16 cellular contexts compared by ENCODE assay signal in the genomic region with DNA sequence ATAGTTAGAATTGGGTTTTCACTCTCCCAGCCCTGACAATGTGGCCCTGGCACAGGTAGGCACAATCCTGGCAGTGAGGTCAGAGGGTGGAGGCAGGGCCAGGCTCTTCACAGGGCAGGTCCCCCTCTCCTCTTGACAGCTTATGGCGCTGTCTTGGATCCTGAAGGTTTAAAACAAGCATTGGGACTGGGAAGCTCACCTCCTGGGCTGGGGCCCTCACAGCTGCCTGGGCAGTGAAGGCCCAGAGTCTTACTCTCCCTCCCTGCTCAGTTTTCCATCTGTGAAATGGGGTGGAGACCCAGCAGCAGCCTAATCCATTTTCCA. TPM values are rescaled to one million over a fixed set of nuclear protein-coding genes. Genes with fewer than 3 reads are reported as not detected.
DNase-seq lines count a peak whose midpoint lies in the region; ATAC-seq lines count a peak whose summit lies in the region.
"Had no signal": no experiment of that assay in that cellular context is flagged by ENCODE, and none has a peak within 500 bp of the region (broad histone marks: within the 10 kb centered on the region; RNA-seq: fewer than 3 reads in every experiment).

No MANE protein-coding gene starts in this region.

- peaks cover 95% of the 10 kb centered on the region for H3K36me3 ChIP-seq in SK-N-MC (ENCODE audit: insufficient read depth, low read length)
- H3K36me3 ChIP-seq in stomach smooth muscle (ENCODE audit: control insufficient read depth in 2 of 2, insufficient read depth in 2 of 2, low read length in 2 of 2), result peaks cover 21 to 29% of the 10 kb centered on the region in 2 donors

- H3K4me1 ChIP-seq in stomach smooth muscle (ENCODE audit: control insufficient read depth, insufficient read depth, low read length), result peaks cover 47% of the 10 kb centered on the region

- H3K36me3 Mint-ChIP-seq in activated CD4-positive, alpha-beta T cell treated with anti-CD3 and anti-CD28 coated beads, Interleukin-2, amount 10 ng/mL, durations not matched to agents 24 days and 14 days (ENCODE audit: low read depth), result peaks cover 86% of the 10 kb centered on the region
- H3K36me3 Mint-ChIP-seq: CD14-positive monocyte had no signal

- no peak overlapping the region for H3K4me3 ChIP-seq in SK-N-MC
- H3K4me3 ChIP-seq in stomach smooth muscle (ENCODE audit: low read length in 2 of 2), result no peak overlapping the region

- no peaks in the 10 kb centered on the region for H3K27me3 Mint-ChIP-seq in activated CD4-positive, alpha-beta T cell treated with anti-CD3 and anti-CD28 coated beads, Interleukin-2, amount 10 ng/mL, durations not matched to agents 24 days and 14 days

- H3K9ac ChIP-seq in SK-N-MC (ENCODE audit: insufficient read length) (no peak overlapping the region), stomach smooth muscle (ENCODE audit: low read length in 2 of 2) (no peak overlapping the region)

- H3K27ac ChIP-seq in SK-N-MC (peak overlapping the region; percentile 58), stomach smooth muscle (ENCODE audit: low read length) (peak overlapping the region; percentile 46)

- no peaks in the 10 kb centered on the region for H3K9me3 ChIP-seq in SK-N-MC (ENCODE audit: low read depth, low read length)
- no peaks in the 10 kb centered on the region for H3K9me3 ChIP-seq in stomach smooth muscle (ENCODE audit: control insufficient read depth in 2 of 2, low read length in 2 of 2)

- peaks cover 73% of the 10 kb centered on the region for H3K4me1 Mint-ChIP-seq in activated CD4-positive, alpha-beta T cell treated with anti-CD3 and anti-CD28 coated beads, Interleukin-2, amount 10 ng/mL, durations not matched to agents 24 days and 14 days
- H3K4me1 Mint-ChIP-seq: CD14-positive monocyte had no signal

- in situ Hi-C loops in KBM-7 (cut with MboI; ENCODE audit: low pct_unique_long_range_greater_than_20kb, low sequenced_read_pairs), result no loop called here

- no peak overlapping the region for H3K4me3 Mint-ChIP-seq in activated CD4-positive, alpha-beta T cell treated with anti-CD3 and anti-CD28 coated beads, Interleukin-2, amount 10 ng/mL, durations not matched to agents 24 days and 14 days
- H3K4me3 Mint-ChIP-seq: activated T-helper 1 cell treated with anti-CD3 and anti-CD28 coated beads, Interleukin-12 subunit alpha, Interleukin-12 subunit beta, Interleukin-2, Interleukin-4 antibody, amounts not matched to agents 30 ng/mL and 10 ng/mL and 1 ng/mL, durations not matched to agents 14 hours and 24 hours and 36 hours; CD14-positive monocyte; neural crest cell had no signal

- H3K9me3 Mint-ChIP-seq in activated CD4-positive, alpha-beta T cell treated with anti-CD3 and anti-CD28 coated beads, Interleukin-2, amount 10 ng/mL, durations not matched to agents 24 days and 14 days, result peaks cover 4% of the 10 kb centered on the region
- H3K9me3 Mint-ChIP-seq: neural crest cell had no signal

- no peak for DNase-seq in activated CD4-positive, alpha-beta T cell treated with anti-CD3 and anti-CD28 coated beads, Interleukin-2, amount 10 ng/mL, durations not matched to agents 24 days and 14 days
- DNase-seq in activated CD4-positive, alpha-beta T cell treated with anti-CD3 and anti-CD28 coated beads for 48 hours, result no peak
- DNase-seq in SK-N-MC (ENCODE audit: low read depth, low spot score) (no peak), islet precursor cell (peak; percentile 35), KBM-7 (no peak), foreskin melanocyte (no peak)
- DNase-seq: activated CD4-positive, alpha-beta T cell treated with anti-CD3 and anti-CD28 coated beads, Interleukin-2, amount 50 U/mL, for 1 hour; aorta; MM.1S; NCI-H2029; NCI-H526 treated with DMSO at 0.1 percent for 48 hours had no signal

- H3K27me3 ChIP-seq in stomach smooth muscle (ENCODE audit: control insufficient read depth in 1 of 2, insufficient read depth in 2 of 2, low read length in 2 of 2), result no peaks in the 10 kb centered on the region

- ATAC-seq in GM18498 (IDR thresholded peaks at IDR 0.05; ENCODE audit: unreplicated experiment), result no peak

- intact Hi-C loops in activated CD4-positive, alpha-beta T cell treated with anti-CD3 and anti-CD28 coated beads, Interleukin-2, amount 10 ng/mL, durations not matched to agents 24 days and 14 days (cut with micrococcal nuclease), result no loop called here

- H3K27ac Mint-ChIP-seq in activated CD4-positive, alpha-beta T cell treated with anti-CD3 and anti-CD28 coated beads, Interleukin-2, amount 10 ng/mL, durations not matched to agents 24 days and 14 days, result peak overlapping the region; percentile 37
- H3K27ac Mint-ChIP-seq: CD14-positive monocyte had no signal

RNA-seq across cellular contexts. Expression of a gene that starts 23.3 kb away (rescaled TPM):
- total RNA-seq in activated CD4-positive, alpha-beta T cell treated with anti-CD3 and anti-CD28 coated beads, Interleukin-2, amount 10 ng/mL, durations not matched to agents 24 days and 14 days, result 176 and 184 TPM in 2 replicates
